ENCODE assay signal across 1 cellular context in the genomic region with DNA sequence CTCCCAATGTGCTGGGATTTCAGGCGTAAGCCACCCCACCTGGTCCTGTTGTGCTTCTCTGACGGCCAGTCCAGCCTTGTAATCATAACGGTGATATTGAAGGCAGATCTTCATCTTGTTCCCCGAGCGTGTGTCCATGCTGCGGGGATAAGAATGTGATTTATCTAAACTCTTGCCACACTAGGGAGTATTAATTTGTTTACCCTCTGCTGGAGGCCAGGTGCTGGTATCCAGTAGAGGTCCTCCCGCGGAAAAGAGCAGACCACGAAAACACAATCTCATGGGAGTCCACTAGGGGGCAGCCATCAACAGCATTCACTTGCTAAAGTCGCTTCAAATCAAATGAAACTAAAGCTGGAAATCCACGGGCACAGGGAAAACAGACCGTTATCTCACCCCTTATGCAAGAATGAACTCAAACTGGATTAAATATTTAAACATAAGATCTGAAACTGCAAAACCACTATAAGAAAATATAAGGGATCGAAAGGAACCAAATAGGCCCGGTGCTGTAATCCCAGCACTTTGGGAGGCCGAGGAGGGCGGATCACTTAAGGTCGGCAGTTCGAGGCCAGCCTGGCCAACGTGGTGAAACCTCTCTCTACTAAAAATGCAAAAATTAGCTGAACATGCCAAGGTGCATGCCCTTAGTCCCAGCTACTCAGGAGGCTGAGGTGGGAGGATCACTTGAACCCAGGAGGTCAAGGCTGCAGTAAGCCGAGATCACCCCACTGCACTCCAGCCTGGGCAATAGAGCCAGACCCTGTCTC.
A peak's percentile ranks its signal among the peaks of the same experiment; 100 is the strongest.
TF ChIP-seq lines count a peak whose summit lies in the region.

No MANE protein-coding gene starts in this region.

TF ChIP-seq in H1, 55 proteins besides CTCF, POLR2A, EP300 and RAD21:
- TF ChIP-seq SIRT6 (IDR thresholded peaks at IDR 0.05; ENCODE audit: low read length) (no peak), TCF12 (IDR thresholded peaks at IDR 0.05; ENCODE audit: low read depth, low read length) (0 out of 2 replicates have a peak, but pooled peaks have one; percentile 43), CREB1 (IDR thresholded peaks at IDR 0.05) (0 out of 2 replicates have a peak, but pooled peaks have one; percentile 20), CEBPB (IDR thresholded peaks at IDR 0.05; ENCODE audit: low read depth, low read length) (0 out of 2 replicates have a peak, but pooled peaks have one; percentile 1)
- TF ChIP-seq, protein P1, sequence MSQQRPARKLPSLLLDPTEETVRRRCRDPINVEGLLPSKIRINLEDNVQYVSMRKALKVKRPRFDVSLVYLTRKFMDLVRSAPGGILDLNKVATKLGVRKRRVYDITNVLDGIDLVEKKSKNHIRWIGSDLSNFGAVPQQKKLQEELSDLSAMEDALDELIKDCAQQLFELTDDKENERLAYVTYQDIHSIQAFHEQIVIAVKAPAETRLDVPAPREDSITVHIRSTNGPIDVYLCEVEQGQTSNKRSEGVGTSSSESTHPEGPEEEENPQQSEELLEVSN (IDR thresholded peaks at IDR 0.05) = 0 out of 2 replicates have a peak, but pooled peaks have one; percentile 13
TF ChIP-seq in H1: peak in this region for 4.
